In genomic region chr22:35403356-35403755, GRCh38 we compare ENCODE assay signal across 1 cellular context.
TF ChIP-seq lines count a peak whose summit lies in the region.

No MANE protein-coding gene starts in this region.

TF ChIP-seq in GM23338, 12 proteins besides CTCF, POLR2A, EP300 and RAD21:
- TF ChIP-seq STAT1 (IDR thresholded peaks at IDR 0.05; ENCODE audit: unreplicated experiment) (no peak), CREB1 (CRISPR knock-in tag; IDR thresholded peaks at IDR 0.05; ENCODE audit: low read depth) (no peak), ETS1 (IDR thresholded peaks at IDR 0.05) (no peak), ZNF331 (CRISPR knock-in tag; IDR thresholded peaks at IDR 0.05; ENCODE audit: low read depth) (no peak), ZNF462 (CRISPR knock-in tag; IDR thresholded peaks at IDR 0.05) (no peak), JUNB (IDR thresholded peaks at IDR 0.05; ENCODE audit: unreplicated experiment) (no peak), EZH2phosphoT487 (IDR thresholded peaks at IDR 0.05; ENCODE audit: unreplicated experiment) (no peak), ZNF114 (CRISPR knock-in tag; IDR thresholded peaks at IDR 0.05) (no peak), REST (IDR thresholded peaks at IDR 0.05; ENCODE audit: unreplicated experiment) (no peak), EZH2 (IDR thresholded peaks at IDR 0.05; ENCODE audit: low read depth, unreplicated experiment) (no peak), POLR2AphosphoS5 (IDR thresholded peaks at IDR 0.05; ENCODE audit: low read depth) (no peak), NANOG (IDR thresholded peaks at IDR 0.05; ENCODE audit: borderline replicate concordance) (no peak)
